In genomic region chr9:6965566-6965965, GRCh38 we compare ENCODE assay signal across 20 cellular contexts.
DNase-seq lines count a peak whose midpoint lies in the region; FAIRE-seq and TF ChIP-seq lines count a peak whose summit lies in the region.
"Had no signal": no experiment of that assay in that cellular context is flagged by ENCODE, and none has a peak within 500 bp of the region (broad histone marks: within the 10 kb centered on the region; RNA-seq: fewer than 3 reads in every experiment).

No MANE protein-coding gene starts in this region.

- H3K4me3 Mint-ChIP-seq in neural crest cell, result no peak overlapping the region
- H3K4me3 Mint-ChIP-seq: CD4-positive, alpha-beta memory T cell had no signal

- no peaks in the 10 kb centered on the region for H3K27me3 Mint-ChIP-seq in neural crest cell (ENCODE audit: low read depth)
- H3K27me3 Mint-ChIP-seq: CD4-positive, alpha-beta memory T cell had no signal

- TF ChIP-seq CTCF in D721Med (IDR thresholded peaks at IDR 0.05; ENCODE audit: insufficient read depth, missing control alignments) (no peak), neural crest cell (conservative IDR thresholded peaks at IDR 0.05) (no peak)

- peak; percentile 67 for DNase-seq in D721Med (ENCODE audit: insufficient read length, low spot score)
- DNase-seq in NCI-H524 (lab: John Stamatoyannopoulos, UW), result peak; percentile 72 to 93
- peak; percentile 79 for DNase-seq in NCI-H82 treated with DMSO at 0.1 percent for 48 hours (lab: John Stamatoyannopoulos, UW; ENCODE audit: unreplicated experiment)
- DNase-seq in neural crest cell (ENCODE audit: low read depth, low spot score), result no peak
- DNase-seq in glomerular visceral epithelial cell (ENCODE audit: extremely low spot score), result no peak
- DNase-seq in GM19239 (ENCODE audit: insufficient read length, low spot score), result no peak
- DNase-seq in UCSD-AML1 (lab: John Stamatoyannopoulos, UW; ENCODE audit: unreplicated experiment), result no peak
- DNase-seq: C1 segment of cervical spinal cord; Calu3; CD4-positive, alpha-beta memory T cell; COR-L47; DMS 273 treated with DMSO at 0.1 percent for 48 hours; DMS79; EL; GDM1; GM23248; H7; HCEC 1CT had no signal

- peaks cover 3% of the 10 kb centered on the region for H3K4me1 Mint-ChIP-seq in neural crest cell

- H3K27ac Mint-ChIP-seq in neural crest cell (ENCODE audit: unreplicated experiment), result peak overlapping the region; percentile 12
- H3K27ac Mint-ChIP-seq: CD4-positive, alpha-beta memory T cell had no signal

- no peaks in the 10 kb centered on the region for H3K9me3 Mint-ChIP-seq in neural crest cell
- H3K9me3 Mint-ChIP-seq: CD4-positive, alpha-beta memory T cell had no signal

- FAIRE-seq in D721Med (lab: Jason Lieb, UNC) (peak; percentile 97), GM19239 (lab: Jason Lieb, UNC) (no peak)
- FAIRE-seq: GM12878, H1 had no signal

- no peaks in the 10 kb centered on the region for H3K36me3 Mint-ChIP-seq in neural crest cell (ENCODE audit: low read depth)

Comparison
In these comparisons a context has a peak if more than half of its experiments do, and no peak if none do; other contexts are left out.
1. DNase-seq: peak in D721Med (single experiment), NCI-H524 (2 of 2) and NCI-H82 treated with DMSO at 0.1 percent for 48 hours (single experiment); none in neural crest cell (single experiment), glomerular visceral epithelial cell (single experiment), GM19239 (single experiment) and UCSD-AML1 (single experiment).